Comparison of ENCODE assay signal across 12 cellular contexts in genomic region chr11:3154001-3154599, GRCh38. TPM values are rescaled to one million over a fixed set of nuclear protein-coding genes. Genes with fewer than 3 reads are reported as not detected.
DNase-seq lines count a peak whose midpoint lies in the region; ATAC-seq, FAIRE-seq and TF ChIP-seq lines count a peak whose summit lies in the region.
"Had no signal": no experiment of that assay in that cellular context is flagged by ENCODE, and none has a peak within 500 bp of the region (broad histone marks: within the 10 kb centered on the region; RNA-seq: fewer than 3 reads in every experiment).

No MANE protein-coding gene starts in this region.

- H3K9ac ChIP-seq in HUES64 (ENCODE audit: low read depth, low read length), result peak overlapping the region; percentile 38; the same call in 1 of the 2 replicates
- H3K9ac ChIP-seq in astrocyte (ENCODE audit: low read length), result peak overlapping the region; percentile 65

- TF ChIP-seq CTCF in astrocyte (IDR thresholded peaks at IDR 0.05; ENCODE audit: insufficient read depth, low read depth, low read length) (no peak), stomach (IDR thresholded peaks at IDR 0.05) (no peak)

- no peak overlapping the region for H3K4me3 Mint-ChIP-seq in astrocyte (ENCODE audit: unreplicated experiment)
- no peak overlapping the region for H3K4me3 Mint-ChIP-seq in activated T-helper 2 cell treated with anti-CD3 and anti-CD28 coated beads, Interferon-gamma antibody, Interleukin-2, Interleukin-4, amounts not matched to agents 10 μg/mL and 5 μg/mL and 100 μg/mL, durations not matched to agents 14 hours and 24 hours and 36 hours (ENCODE audit: low read depth)
- H3K4me3 Mint-ChIP-seq: activated naive CD4-positive, alpha-beta T cell treated with anti-CD3 and anti-CD28 coated beads for 36 hours; naive thymus-derived CD8-positive, alpha-beta T cell had no signal

- no peak for TF ChIP-seq EP300 in stomach (IDR thresholded peaks at IDR 0.05)

- H3K27ac ChIP-seq in HUES64 (ENCODE audit: low read depth, low read length), result no peak overlapping the region
- peak overlapping the region; percentile 69 for H3K27ac ChIP-seq in astrocyte (ENCODE audit: low read depth, low read length)
- H3K27ac ChIP-seq in stomach, result peak overlapping the region; percentile 9 to 90 (median 82)

- no peak overlapping the region for H3K4me3 ChIP-seq in HUES64 (ENCODE audit: low read length)
- no peak overlapping the region for H3K4me3 ChIP-seq in astrocyte (ENCODE audit: insufficient read depth, low read depth, low read length)
- H3K4me3 ChIP-seq in stomach, result peak overlapping the region in 1 of 4 donors; percentile 11

- peaks cover 16% of the 10 kb centered on the region for H3K36me3 Mint-ChIP-seq in astrocyte (ENCODE audit: low read depth, unreplicated experiment)
- H3K36me3 Mint-ChIP-seq in activated T-helper 2 cell treated with anti-CD3 and anti-CD28 coated beads, Interferon-gamma antibody, Interleukin-2, Interleukin-4, amounts not matched to agents 10 μg/mL and 5 μg/mL and 100 μg/mL, durations not matched to agents 14 hours and 24 hours and 36 hours (ENCODE audit: low read depth), result no peaks in the 10 kb centered on the region

- peaks cover 90% of the 10 kb centered on the region for H3K79me2 ChIP-seq in astrocyte (ENCODE audit: insufficient read depth, low read length)

- H3K36me3 ChIP-seq in HUES64 (ENCODE audit: insufficient read depth, low read length) (no peaks in the 10 kb centered on the region), astrocyte (ENCODE audit: insufficient read depth, low read length) (no peaks in the 10 kb centered on the region), stomach (peaks cover 0 to 5% (median 0%) of the 10 kb centered on the region in 4 donors)

- H4K20me1 ChIP-seq in astrocyte (ENCODE audit: insufficient read depth, low read length), result peaks cover 91% of the 10 kb centered on the region

- 81% methylated on average over 24 of the region's 24 CpGs for WGBS in HUES64
- 78 to 85% (median 84%) methylated on average over 11 to 24 of the region's 24 CpGs for WGBS in stomach, 5 donors

- DNase-seq in astrocyte (ENCODE audit: low read depth) (peak; percentile 25), left kidney (ENCODE audit: low read depth, low spot score) (peak; percentile 80), stomach (no peak), OCI-M2 (lab: John Stamatoyannopoulos, UW; ENCODE audit: unreplicated experiment) (no peak)
- no peak for DNase-seq in activated T-cell treated with anti-CD3 and anti-CD28 coated beads, Interleukin-2, amount 50 U/mL, for 48 hours
- DNase-seq in activated T-helper 2 cell treated with anti-CD3 and anti-CD28 coated beads, Interferon-gamma antibody, Interleukin-2, Interleukin-4, amounts not matched to agents 10 μg/mL and 5 μg/mL and 100 μg/mL, durations not matched to agents 14 hours and 24 hours and 36 hours (ENCODE audit: low spot score), result no peak
- DNase-seq: activated naive CD4-positive, alpha-beta T cell treated with anti-CD3 and anti-CD28 coated beads for 36 hours; NCI-H69 had no signal

- H3K4me2 ChIP-seq in astrocyte (ENCODE audit: low read length), result peak overlapping the region; percentile 67

- H3K27ac Mint-ChIP-seq in astrocyte (ENCODE audit: unreplicated experiment), result no peak overlapping the region
- H3K27ac Mint-ChIP-seq in activated T-helper 2 cell treated with anti-CD3 and anti-CD28 coated beads, Interferon-gamma antibody, Interleukin-2, Interleukin-4, amounts not matched to agents 10 μg/mL and 5 μg/mL and 100 μg/mL, durations not matched to agents 14 hours and 24 hours and 36 hours, result no peak overlapping the region
- H3K27ac Mint-ChIP-seq: activated naive CD4-positive, alpha-beta T cell treated with anti-CD3 and anti-CD28 coated beads for 36 hours had no signal

- no peak overlapping the region for H2AFZ ChIP-seq in astrocyte (ENCODE audit: low read depth, low read length)

- TF ChIP-seq POLR2A in stomach (IDR thresholded peaks at IDR 0.05), result no peak

- peaks cover 39% of the 10 kb centered on the region for H3K4me1 Mint-ChIP-seq in astrocyte (ENCODE audit: low read depth, unreplicated experiment)
- no peaks in the 10 kb centered on the region for H3K4me1 Mint-ChIP-seq in activated T-helper 2 cell treated with anti-CD3 and anti-CD28 coated beads, Interferon-gamma antibody, Interleukin-2, Interleukin-4, amounts not matched to agents 10 μg/mL and 5 μg/mL and 100 μg/mL, durations not matched to agents 14 hours and 24 hours and 36 hours (ENCODE audit: low read depth)

- H3K9me3 ChIP-seq in HUES64 (ENCODE audit: insufficient read depth, low read depth, low read length) (no peaks in the 10 kb centered on the region), astrocyte (ENCODE audit: insufficient read depth, low read depth, low read length) (no peaks in the 10 kb centered on the region), stomach (no peaks in the 10 kb centered on the region)

- H3K4me1 ChIP-seq in HUES64 (ENCODE audit: insufficient read depth, low read length), result peaks cover 30% of the 10 kb centered on the region
- peaks cover 34% of the 10 kb centered on the region for H3K4me1 ChIP-seq in astrocyte (ENCODE audit: insufficient read depth, low read length)
- H3K4me1 ChIP-seq in stomach, result peaks cover 31 to 97% (median 62%) of the 10 kb centered on the region in 4 donors

- no peaks in the 10 kb centered on the region for H3K27me3 ChIP-seq in HUES64 (ENCODE audit: insufficient read depth, low read length)
- no peaks in the 10 kb centered on the region for H3K27me3 ChIP-seq in astrocyte (ENCODE audit: insufficient read depth, low read length)
- H3K27me3 ChIP-seq in stomach, result no peaks in the 10 kb centered on the region

- intact Hi-C loops in stomach (cut with DNase I; ENCODE audit: low total_unique reads), result no loop called here
- intact Hi-C loops in activated T-helper 2 cell treated with anti-CD3 and anti-CD28 coated beads, Interferon-gamma antibody, Interleukin-2, Interleukin-4, amounts not matched to agents 10 μg/mL and 5 μg/mL and 100 μg/mL, durations not matched to agents 14 hours and 24 hours and 36 hours (cut with micrococcal nuclease), result no loop called here

- no peaks in the 10 kb centered on the region for H3K9me3 Mint-ChIP-seq in astrocyte (ENCODE audit: unreplicated experiment)
- no peaks in the 10 kb centered on the region for H3K9me3 Mint-ChIP-seq in activated T-helper 2 cell treated with anti-CD3 and anti-CD28 coated beads, Interferon-gamma antibody, Interleukin-2, Interleukin-4, amounts not matched to agents 10 μg/mL and 5 μg/mL and 100 μg/mL, durations not matched to agents 14 hours and 24 hours and 36 hours
- H3K9me3 Mint-ChIP-seq: activated naive CD4-positive, alpha-beta T cell treated with anti-CD3 and anti-CD28 coated beads for 36 hours; naive thymus-derived CD8-positive, alpha-beta T cell had no signal

- no peak for FAIRE-seq in astrocyte (lab: Jason Lieb, UNC)
- FAIRE-seq: TTC549 had no signal

- no peaks in the 10 kb centered on the region for H3K27me3 Mint-ChIP-seq in astrocyte (ENCODE audit: low read depth, unreplicated experiment)
- H3K27me3 Mint-ChIP-seq in activated T-helper 2 cell treated with anti-CD3 and anti-CD28 coated beads, Interferon-gamma antibody, Interleukin-2, Interleukin-4, amounts not matched to agents 10 μg/mL and 5 μg/mL and 100 μg/mL, durations not matched to agents 14 hours and 24 hours and 36 hours (ENCODE audit: low read depth), result no peaks in the 10 kb centered on the region
- H3K27me3 Mint-ChIP-seq: naive thymus-derived CD8-positive, alpha-beta T cell had no signal

- no peak for ATAC-seq in HG02840 (IDR thresholded peaks at IDR 0.05; ENCODE audit: low FRiP score, unreplicated experiment)
- ATAC-seq: naive thymus-derived CD8-positive, alpha-beta T cell had no signal

RNA-seq across cellular contexts. Expression of gene OSBPL5, which starts 11.0 kb away (rescaled TPM):
- 6.1 TPM for polyA plus RNA-seq in HUES64 (2013, experiment 1 of 2)
- 7.2 TPM for polyA plus RNA-seq in HUES64 (2013, experiment 2 of 2)
- 29.0 and 34.2 TPM in 2 replicates for total RNA-seq in astrocyte
- total RNA-seq in stomach, result 100 to 1,000 TPM in 1 of 5 donors, 10 to 100 TPM in 4; 24.3 to 127 (median 38.2) TPM
- 10 to 100 TPM in 1 of 3 donors, 1 to 10 TPM in 2; 8.6 to 16.6 (median 9.2) TPM for polyA plus RNA-seq in stomach
- 2.3 and 2.4 TPM in 2 replicates for total RNA-seq in activated T-helper 2 cell treated with anti-CD3 and anti-CD28 coated beads, Interferon-gamma antibody, Interleukin-2, Interleukin-4, amounts not matched to agents 10 μg/mL and 5 μg/mL and 100 μg/mL, durations not matched to agents 14 hours and 24 hours and 36 hours

Comparison
In these comparisons a context has a peak if more than half of its experiments do, and no peak if none do; other contexts are left out.
1. DNase-seq: peak in astrocyte (single experiment) and left kidney (single experiment); none in stomach (single experiment), activated T-cell treated with anti-CD3 and anti-CD28 coated beads, Interleukin-2, amount 50 U/mL, for 48 hours (0 of 2), activated T-helper 2 cell treated with anti-CD3 and anti-CD28 coated beads, Interferon-gamma antibody, Interleukin-2, Interleukin-4, amounts not matched to agents 10 μg/mL and 5 μg/mL and 100 μg/mL, durations not matched to agents 14 hours and 24 hours and 36 hours (single experiment) and OCI-M2 (single experiment).